In the genomic region with DNA sequence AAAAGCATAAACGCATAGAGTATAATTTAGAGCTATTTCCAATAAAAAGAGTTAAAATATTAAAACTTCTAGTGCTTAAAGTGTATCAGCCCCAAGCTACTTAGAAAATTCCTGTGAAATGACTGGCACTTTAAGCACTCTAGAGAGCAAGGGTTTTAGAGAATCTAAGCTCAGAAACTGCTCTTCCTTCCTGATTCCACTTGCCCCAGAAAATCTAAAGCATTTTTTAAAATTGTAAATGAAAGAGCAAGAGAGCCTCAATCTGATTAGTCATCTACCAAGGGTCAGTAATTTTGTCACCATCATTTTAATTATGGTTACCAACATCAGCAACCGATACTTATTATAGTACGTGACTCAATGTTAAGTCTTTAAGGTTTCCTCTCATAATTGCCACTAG, we compare ENCODE assay signal across 21 cellular contexts. TPM values are rescaled to one million over a fixed set of nuclear protein-coding genes. Genes with fewer than 3 reads are reported as not detected.
DNase-seq lines count a peak whose midpoint lies in the region; ATAC-seq and TF ChIP-seq lines count a peak whose summit lies in the region.
"Had no signal": no experiment of that assay in that cellular context is flagged by ENCODE, and none has a peak within 500 bp of the region (broad histone marks: within the 10 kb centered on the region; RNA-seq: fewer than 3 reads in every experiment).

No MANE protein-coding gene starts in this region.

- H4K20me1 ChIP-seq in SK-N-SH (ENCODE audit: insufficient read depth): no peaks in the 10 kb centered on the region

- intact Hi-C loops in Right ventricle myocardium superior (cut with DNase I): no loop called here

- in situ Hi-C loops in GM13976 (cut with MboI; ENCODE audit: low sequenced_read_pairs, unreplicated experiment): loop anchor here (25.0 kb wide), 1 partner anchor 225 kb away; no protein-coding TSS in a partner anchor

- ATAC-seq in Right ventricle myocardium superior (ENCODE audit: poor library complexity) (no peak), HG02938 (IDR thresholded peaks at IDR 0.05; ENCODE audit: unreplicated experiment) (no peak)

- CTCF ChIA-PET in SK-N-SH (lab: Yijun Ruan, JAX): interaction anchor here (1.2 to 6.9 kb wide), 2 partner anchors 9 to 15 kb away, joined by 4 to 37 read pairs; no protein-coding TSS in a partner anchor

- H3K9ac ChIP-seq in SK-N-SH: no peak overlapping the region

- DNase-seq in NOMO-1 treated with DMSO at 0.1 percent for 48 hours (lab: John Stamatoyannopoulos, UW; ENCODE audit: unreplicated experiment): peak; percentile 8
- DNase-seq in NOMO-1 treated with dmso at 0.1 percent for 144 hours (lab: John Stamatoyannopoulos, UW; ENCODE audit: unreplicated experiment): no peak
- no peak for DNase-seq in SK-N-SH
- DNase-seq in kidney glomerular epithelial cell (lab: John Stamatoyannopoulos, UW): peak; percentile 10
- no peak for DNase-seq in NCI-H526 (lab: John Stamatoyannopoulos, UW)
- no peak for DNase-seq in Right ventricle myocardium superior
- no peak for DNase-seq in GM13976 (ENCODE audit: low spot score)
- DNase-seq: C1 segment of cervical spinal cord, Kasumi-1, NCI-H1417, NCI-H187 treated with DMSO at 0.1 percent for 48 hours, NCI-H2171 treated with DMSO at 0.1 percent for 48 hours, NCI-H446 treated with DMSO at 0.1 percent for 48 hours, NCI-H774, PC-9 had no signal

- TF ChIP-seq CTCF in SK-N-SH (IDR thresholded peaks at IDR 0.05) (no peak), GM13976 (IDR thresholded peaks at IDR 0.05; ENCODE audit: borderline replicate concordance, control extremely low read depth, extremely low read depth, insufficient read depth, missing control alignments) (no peak)

- H3F3A ChIP-seq in SK-N-SH (replicated peaks; ENCODE audit: insufficient read depth): peaks cover 11% of the 10 kb centered on the region

- H3K9me3 ChIP-seq in SK-N-SH: no peaks in the 10 kb centered on the region
- H3K9me3 ChIP-seq: HAP-1 had no signal

- POLR2A ChIA-PET in SK-N-SH (lab: Yijun Ruan, JAX): no interaction called here

- no peak for TF ChIP-seq EP300 in SK-N-SH (IDR thresholded peaks at IDR 0.05; ENCODE audit: borderline replicate concordance in 1 of 2, low read depth in 1 of 2, low read length in 1 of 2)

- peaks cover 9 to 44% of the 10 kb centered on the region in 2 experiments for H3K36me3 ChIP-seq in SK-N-SH (replicated peaks in 1 of 2; ENCODE audit: control insufficient read depth in 1 of 2, insufficient read depth in 2 of 2, low read length in 1 of 2)

- no peak overlapping the region for H2AFZ ChIP-seq in SK-N-SH (ENCODE audit: low read depth)
- H2AFZ ChIP-seq: PC-9 had no signal

- no peaks in the 10 kb centered on the region for H3K9me2 ChIP-seq in SK-N-SH

- H3K27me3 ChIP-seq in SK-N-SH (ENCODE audit: insufficient read depth): no peaks in the 10 kb centered on the region

- 77% methylated on average over 3 of the region's 3 CpGs for WGBS in SK-N-SH (ENCODE audit: low lambda C conversion rate)

- no peak for TF ChIP-seq RAD21 in SK-N-SH (IDR thresholded peaks at IDR 0.05; ENCODE audit: low read length)

- H3K27ac ChIP-seq in SK-N-SH (ENCODE audit: low read depth in 2 of 2, low read length in 1 of 2): peak overlapping the region in 1 of 2 experiments; percentile 27; a peak in 2 of 4 replicates
- H3K27ac ChIP-seq: 22Rv1, PC-9, SK-N-MC had no signal

- no peak overlapping the region for H3K4me3 ChIP-seq in SK-N-SH (ENCODE audit: low read depth in 2 of 2, low read length in 1 of 2)
- H3K4me3 ChIP-seq: HAP-1, PC-9, SK-N-MC had no signal

- no peaks in the 10 kb centered on the region; the same call in 1 of the 2 replicates for H3K79me2 ChIP-seq in SK-N-SH (ENCODE audit: insufficient read depth)

- H3K4me1 ChIP-seq in SK-N-SH (ENCODE audit: control insufficient read depth in 1 of 2, insufficient read depth in 2 of 2, low read depth in 1 of 2, low read length in 1 of 2): no peaks in the 10 kb centered on the region
- H3K4me1 ChIP-seq: HAP-1 had no signal

- H3K4me2 ChIP-seq in SK-N-SH: no peak overlapping the region
- H3K4me2 ChIP-seq: PC-9 had no signal

TF ChIP-seq in SK-N-SH, 30 proteins besides CTCF, POLR2A, EP300 and RAD21:
- TF ChIP-seq RXRA (IDR thresholded peaks at IDR 0.05; ENCODE audit: borderline replicate concordance, low read depth) (no peak), FOSL2 (IDR thresholded peaks at IDR 0.05; ENCODE audit: borderline replicate concordance, low read depth) (0 out of 2 replicates have a peak, but pooled peaks have one; percentile 12)
- TF ChIP-seq, protein P1, sequence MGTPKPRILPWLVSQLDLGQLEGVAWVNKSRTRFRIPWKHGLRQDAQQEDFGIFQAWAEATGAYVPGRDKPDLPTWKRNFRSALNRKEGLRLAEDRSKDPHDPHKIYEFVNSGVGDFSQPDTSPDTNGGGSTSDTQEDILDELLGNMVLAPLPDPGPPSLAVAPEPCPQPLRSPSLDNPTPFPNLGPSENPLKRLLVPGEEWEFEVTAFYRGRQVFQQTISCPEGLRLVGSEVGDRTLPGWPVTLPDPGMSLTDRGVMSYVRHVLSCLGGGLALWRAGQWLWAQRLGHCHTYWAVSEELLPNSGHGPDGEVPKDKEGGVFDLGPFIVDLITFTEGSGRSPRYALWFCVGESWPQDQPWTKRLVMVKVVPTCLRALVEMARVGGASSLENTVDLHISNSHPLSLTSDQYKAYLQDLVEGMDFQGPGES (IDR thresholded peaks at IDR 0.05; ENCODE audit: low read depth, low read length): no peak

RNA-seq across cellular contexts. Expression of a gene that starts 25.0 kb away (rescaled TPM):
- 6.1 and 6.9 TPM in 2 replicates for polyA plus RNA-seq in SK-N-SH (2012; rRNA removed)
- polyA plus RNA-seq in SK-N-SH (2012; cell fraction: cytosol; rRNA removed): 6.8 and 7.0 TPM in 2 replicates
- 9.2 and 16.5 TPM in 2 replicates for polyA plus RNA-seq in SK-N-SH (2012; cell fraction: nucleus; rRNA removed)
- total RNA-seq in Right ventricle myocardium superior: 5.9 TPM

RNA-seq across cellular contexts. Expression of a gene that starts 31.9 kb away (rescaled TPM):
- 11.9 and 12.9 TPM in 2 replicates for polyA plus RNA-seq in SK-N-SH (2012; rRNA removed)
- 17.7 and 21.6 TPM in 2 replicates for polyA plus RNA-seq in SK-N-SH (2012; cell fraction: cytosol; rRNA removed)
- 6.9 and 9.8 TPM in 2 replicates for polyA plus RNA-seq in SK-N-SH (2012; cell fraction: nucleus; rRNA removed)
- 16.0 TPM for total RNA-seq in Right ventricle myocardium superior

RNA-seq across cellular contexts. Expression of a gene that starts 37.6 kb away (rescaled TPM):
- polyA plus RNA-seq in SK-N-SH (2012; rRNA removed): not detected in 2 replicates
- polyA plus RNA-seq in SK-N-SH (2012; cell fraction: cytosol; rRNA removed): not detected in 2 replicates
- polyA plus RNA-seq in SK-N-SH (2012; cell fraction: nucleus; rRNA removed): not detected in 2 replicates
- not detected for total RNA-seq in Right ventricle myocardium superior
- total RNA-seq: HT1080, PC-9 had no signal
- polyA plus RNA-seq: IgD-negative memory B cell had no signal

Comparison
In these comparisons a context has a peak if more than half of its experiments do, and no peak if none do; other contexts are left out.
1. DNase-seq: peak in NOMO-1 treated with DMSO at 0.1 percent for 48 hours (single experiment) and kidney glomerular epithelial cell (single experiment); none in NOMO-1 treated with dmso at 0.1 percent for 144 hours (single experiment), SK-N-SH (single experiment), NCI-H526 (0 of 2), Right ventricle myocardium superior (single experiment) and GM13976 (single experiment).